8 cellular contexts compared by ENCODE assay signal in genomic region chr3:49553320-49553689, GRCh38. TPM values are rescaled to one million over a fixed set of nuclear protein-coding genes. Genes with fewer than 3 reads are reported as not detected.
DNase-seq lines count a peak whose midpoint lies in the region; ATAC-seq and TF ChIP-seq lines count a peak whose summit lies in the region.

No MANE protein-coding gene starts in this region.

- no peak for ATAC-seq in GM21528 (IDR thresholded peaks at IDR 0.05; ENCODE audit: low FRiP score, unreplicated experiment)

- H3K9me2 ChIP-seq in Loucy (replicated peaks; ENCODE audit: low read depth, low read length) (no peaks in the 10 kb centered on the region), neural cell (ENCODE audit: insufficient read depth, low read length) (no peaks in the 10 kb centered on the region)

- H3K4me3 ChIP-seq in CD4-positive, alpha-beta memory T cell (ENCODE audit: low read length in 2 of 2), result no peak overlapping the region
- H3K4me3 ChIP-seq in Loucy (ENCODE audit: low read length, poor library complexity, severe bottlenecking) (peak overlapping the region; percentile 94), choroid plexus epithelial cell (ENCODE audit: low read depth, low read length) (no peak overlapping the region), neural cell (ENCODE audit: low read length) (peak overlapping the region; percentile 71)

- intact Hi-C loops in CD4-positive, alpha-beta memory T cell (cut with micrococcal nuclease), result no loop called here

- H3K4me3 Mint-ChIP-seq in CD4-positive, alpha-beta memory T cell, result peak overlapping the region; percentile 80 to 90 (median 83)

- H3F3A ChIP-seq in Loucy (ENCODE audit: low read depth), result no peaks in the 10 kb centered on the region
- no peaks in the 10 kb centered on the region for H3F3A ChIP-seq in neural cell (ENCODE audit: insufficient read depth, low read length, poor library complexity, severe bottlenecking)

- peaks cover 0 to 6% (median under 1%) of the 10 kb centered on the region in 8 donors for H3K9me3 Mint-ChIP-seq in CD4-positive, alpha-beta memory T cell

- DNase-seq in CD4-positive, alpha-beta memory T cell, result no peak
- DNase-seq in choroid plexus epithelial cell (ENCODE audit: low read depth) (peak; percentile 35), OCI-M1 (lab: John Stamatoyannopoulos, UW) (no peak)
- no peak for DNase-seq in stimulated activated CD4-positive, alpha-beta T cell treated with anti-CD3 and anti-CD28 coated beads, Interleukin-2, amount 100 ng/mL, for 24 hours
- no peak for DNase-seq in activated CD4-positive, CD25-positive, alpha-beta regulatory T cell (lab: John Stamatoyannopoulos, UW)

- no peak overlapping the region for H3K27ac ChIP-seq in CD4-positive, alpha-beta memory T cell (ENCODE audit: low read depth, low read length)
- peak overlapping the region; percentile 84 for H3K27ac ChIP-seq in neural cell (ENCODE audit: low read length)

- H3K27ac Mint-ChIP-seq in CD4-positive, alpha-beta memory T cell, result peak overlapping the region in 3 of 7 donors; percentile 5 to 47 (median 37)

- H3K4me1 ChIP-seq in CD4-positive, alpha-beta memory T cell (ENCODE audit: insufficient read depth, low read length), result peaks cover 26% of the 10 kb centered on the region
- H3K4me1 ChIP-seq in Loucy (ENCODE audit: insufficient read depth, low read length, poor library complexity, severe bottlenecking), result peaks cover 8% of the 10 kb centered on the region

- H3K79me2 ChIP-seq in Loucy (ENCODE audit: insufficient read depth, low read length) (no peaks in the 10 kb centered on the region), neural cell (replicated peaks; ENCODE audit: insufficient read depth, low read length) (peaks cover 35% of the 10 kb centered on the region)

- H2AFZ ChIP-seq in Loucy (ENCODE audit: low read length), result peak overlapping the region; percentile 100; the same call in 1 of the 2 replicates
- H2AFZ ChIP-seq in neural cell (ENCODE audit: low read depth, low read length), result peak overlapping the region; percentile 59

- H3K27me3 Mint-ChIP-seq in CD4-positive, alpha-beta memory T cell, result peaks cover 25 to 46% of the 10 kb centered on the region in 2 donors

- POLR2A ChIA-PET in CD4-positive, alpha-beta memory T cell (lab: Charles Lee; ENCODE audit: partially characterized antibody), result interaction anchor here (1.5 to 1.7 kb wide), 2 partner anchors 13 to 125 kb away, joined by 3 to 13 read pairs; no protein-coding TSS in a partner anchor

- H3K4me2 ChIP-seq in Loucy (ENCODE audit: low read depth, low read length, poor library complexity, severe bottlenecking) (peak overlapping the region; percentile 96), neural cell (ENCODE audit: low read length) (peak overlapping the region; percentile 100)

- no peaks in the 10 kb centered on the region for H3K36me3 Mint-ChIP-seq in CD4-positive, alpha-beta memory T cell

- H4K20me1 ChIP-seq in Loucy (ENCODE audit: insufficient read depth, low read length, poor library complexity, severe bottlenecking), result no peaks in the 10 kb centered on the region
- no peaks in the 10 kb centered on the region for H4K20me1 ChIP-seq in neural cell (ENCODE audit: insufficient read depth)

- no peak for TF ChIP-seq EP300 in neural cell (conservative IDR thresholded peaks at IDR 0.05; ENCODE audit: poor library complexity, severe bottlenecking)

- H3K9me3 ChIP-seq in CD4-positive, alpha-beta memory T cell (ENCODE audit: control insufficient read depth in 1 of 2, low read length in 2 of 2), result no peaks in the 10 kb centered on the region
- no peaks in the 10 kb centered on the region for H3K9me3 ChIP-seq in Loucy (ENCODE audit: insufficient read depth, low read depth, low read length)
- H3K9me3 ChIP-seq in neural cell (ENCODE audit: low read length), result no peaks in the 10 kb centered on the region

- peaks cover 11% of the 10 kb centered on the region for H3K27me3 ChIP-seq in CD4-positive, alpha-beta memory T cell (ENCODE audit: insufficient read depth, low read length)
- H3K27me3 ChIP-seq in Loucy (ENCODE audit: insufficient read depth, low read length, poor library complexity, severe bottlenecking) (no peaks in the 10 kb centered on the region), neural cell (ENCODE audit: insufficient read depth, low read depth, low read length) (no peaks in the 10 kb centered on the region)

- no peaks in the 10 kb centered on the region for H3K36me3 ChIP-seq in CD4-positive, alpha-beta memory T cell (ENCODE audit: insufficient read depth, low read length)
- H3K36me3 ChIP-seq in Loucy (ENCODE audit: insufficient read depth, low read length) (no peaks in the 10 kb centered on the region), neural cell (ENCODE audit: insufficient read depth, low read length) (no peaks in the 10 kb centered on the region)

- peaks cover 8 to 28% (median 17%) of the 10 kb centered on the region in 4 donors for H3K4me1 Mint-ChIP-seq in CD4-positive, alpha-beta memory T cell

- no peak for TF ChIP-seq CTCF in Loucy (conservative IDR thresholded peaks at IDR 0.05; ENCODE audit: low read length)
- no peak for TF ChIP-seq CTCF in choroid plexus epithelial cell (conservative IDR thresholded peaks at IDR 0.05; ENCODE audit: low read depth, low read length)
- no peak for TF ChIP-seq CTCF in neural cell (IDR thresholded peaks at IDR 0.05; ENCODE audit: poor library complexity, severe bottlenecking)

- H3K9ac ChIP-seq in Loucy (ENCODE audit: low read depth, low read length, poor library complexity, severe bottlenecking) (peak overlapping the region; percentile 71), neural cell (ENCODE audit: low read length) (peak overlapping the region; percentile 84)

- no peak for TF ChIP-seq RAD21 in neural cell (conservative IDR thresholded peaks at IDR 0.05)

- CTCF ChIA-PET in CD4-positive, alpha-beta memory T cell (lab: Charles Lee; ENCODE audit: partially characterized antibody), result interaction anchor here (3.6 kb wide), 1 partner anchor 14 kb away, joined by 30 read pairs; no protein-coding TSS in a partner anchor

TF ChIP-seq in neural cell, 6 proteins besides CTCF, POLR2A, EP300 and RAD21:
- no peak for TF ChIP-seq REST (IDR thresholded peaks at IDR 0.05; ENCODE audit: borderline replicate concordance)
- no peak for TF ChIP-seq EZH2 (IDR thresholded peaks at IDR 0.05; ENCODE audit: borderline replicate concordance, insufficient read depth, low read length, poor library complexity, severe bottlenecking)
- no peak for TF ChIP-seq POLR2AphosphoS5 (IDR thresholded peaks at IDR 0.05)
- TF ChIP-seq MXI1 (conservative IDR thresholded peaks at IDR 0.05; ENCODE audit: poor library complexity, severe bottlenecking), result no peak
- TF ChIP-seq SMC3 (conservative IDR thresholded peaks at IDR 0.05; ENCODE audit: poor library complexity), result no peak
TF ChIP-seq in neural cell: peak in this region for 0.

RNA-seq across cellular contexts. Expression of gene BSN, which starts 1.0 kb away (rescaled TPM):
- under 1 TPM; 0.06 to 0.15 TPM for total RNA-seq in CD4-positive, alpha-beta memory T cell
- under 1 TPM in 1 of 2 donors, not detected in 1; 0.01 TPM for polyA plus RNA-seq in CD4-positive, alpha-beta memory T cell
- polyA plus RNA-seq in neural cell, result 2.0 and 3.0 TPM in 2 replicates
- polyA minus RNA-seq in neural cell, result 17.5 and 21.5 TPM in 2 replicates

Comparison
In these comparisons a context has a peak if more than half of its experiments do, and no peak if none do; other contexts are left out.
1. H3K4me3 ChIP-seq: peak in Loucy (single experiment) and neural cell (single experiment); none in CD4-positive, alpha-beta memory T cell (0 of 2) and choroid plexus epithelial cell (single experiment).